1 cellular context compared by ENCODE assay signal in the genomic region with DNA sequence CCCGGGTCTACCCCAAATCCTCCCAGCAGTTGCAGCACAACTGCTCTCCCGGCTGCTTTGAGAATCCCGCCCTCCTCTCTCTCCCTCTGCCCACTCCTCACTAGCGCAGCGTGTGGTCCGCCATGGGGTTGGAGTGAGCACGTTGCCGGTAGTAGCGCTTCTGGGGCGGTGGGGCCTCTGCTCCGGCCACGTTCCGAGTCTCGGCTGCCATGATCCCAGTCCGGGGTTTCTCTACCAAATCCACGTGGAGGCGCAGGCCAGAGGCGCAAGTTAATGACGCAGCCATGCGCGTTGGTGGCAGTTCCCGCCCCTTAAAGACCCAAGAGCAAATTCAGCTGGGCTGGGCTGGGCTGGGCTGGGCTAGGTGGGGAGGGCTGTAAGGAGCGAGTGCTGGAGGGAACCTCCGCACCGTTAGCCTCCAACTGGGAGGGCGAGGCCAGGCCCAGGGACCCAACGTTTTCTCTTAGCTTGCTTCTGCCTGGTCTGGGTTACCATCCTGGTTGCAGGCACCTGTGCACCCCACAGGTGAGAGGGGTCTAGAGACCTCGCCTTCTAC.
TF ChIP-seq lines count a peak whose summit lies in the region.

A gene (minus strand): TSS at position 233 of the 556 bp plus-strand sequence. CDS start 22 bp downstream, at position 211.

TF ChIP-seq in K562, 482 proteins besides CTCF, POLR2A, EP300 and RAD21 (continued from another document and continues in another):
- TF ChIP-seq, protein P1, sequence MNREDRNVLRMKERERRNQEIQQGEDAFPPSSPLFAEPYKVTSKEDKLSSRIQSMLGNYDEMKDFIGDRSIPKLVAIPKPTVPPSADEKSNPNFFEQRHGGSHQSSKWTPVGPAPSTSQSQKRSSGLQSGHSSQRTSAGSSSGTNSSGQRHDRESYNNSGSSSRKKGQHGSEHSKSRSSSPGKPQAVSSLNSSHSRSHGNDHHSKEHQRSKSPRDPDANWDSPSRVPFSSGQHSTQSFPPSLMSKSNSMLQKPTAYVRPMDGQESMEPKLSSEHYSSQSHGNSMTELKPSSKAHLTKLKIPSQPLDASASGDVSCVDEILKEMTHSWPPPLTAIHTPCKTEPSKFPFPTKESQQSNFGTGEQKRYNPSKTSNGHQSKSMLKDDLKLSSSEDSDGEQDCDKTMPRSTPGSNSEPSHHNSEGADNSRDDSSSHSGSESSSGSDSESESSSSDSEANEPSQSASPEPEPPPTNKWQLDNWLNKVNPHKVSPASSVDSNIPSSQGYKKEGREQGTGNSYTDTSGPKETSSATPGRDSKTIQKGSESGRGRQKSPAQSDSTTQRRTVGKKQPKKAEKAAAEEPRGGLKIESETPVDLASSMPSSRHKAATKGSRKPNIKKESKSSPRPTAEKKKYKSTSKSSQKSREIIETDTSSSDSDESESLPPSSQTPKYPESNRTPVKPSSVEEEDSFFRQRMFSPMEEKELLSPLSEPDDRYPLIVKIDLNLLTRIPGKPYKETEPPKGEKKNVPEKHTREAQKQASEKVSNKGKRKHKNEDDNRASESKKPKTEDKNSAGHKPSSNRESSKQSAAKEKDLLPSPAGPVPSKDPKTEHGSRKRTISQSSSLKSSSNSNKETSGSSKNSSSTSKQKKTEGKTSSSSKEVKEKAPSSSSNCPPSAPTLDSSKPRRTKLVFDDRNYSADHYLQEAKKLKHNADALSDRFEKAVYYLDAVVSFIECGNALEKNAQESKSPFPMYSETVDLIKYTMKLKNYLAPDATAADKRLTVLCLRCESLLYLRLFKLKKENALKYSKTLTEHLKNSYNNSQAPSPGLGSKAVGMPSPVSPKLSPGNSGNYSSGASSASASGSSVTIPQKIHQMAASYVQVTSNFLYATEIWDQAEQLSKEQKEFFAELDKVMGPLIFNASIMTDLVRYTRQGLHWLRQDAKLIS (CRISPR knock-in tag; IDR thresholded peaks at IDR 0.05), result peak; percentile 64; the same call in 1 of the 2 replicates
- no peak for TF ChIP-seq ZNF217 (CRISPR knock-in tag; IDR thresholded peaks at IDR 0.05)
- no peak for TF ChIP-seq ZNF143 (CRISPR knock-in tag; IDR thresholded peaks at IDR 0.05)
- TF ChIP-seq, protein P2, sequence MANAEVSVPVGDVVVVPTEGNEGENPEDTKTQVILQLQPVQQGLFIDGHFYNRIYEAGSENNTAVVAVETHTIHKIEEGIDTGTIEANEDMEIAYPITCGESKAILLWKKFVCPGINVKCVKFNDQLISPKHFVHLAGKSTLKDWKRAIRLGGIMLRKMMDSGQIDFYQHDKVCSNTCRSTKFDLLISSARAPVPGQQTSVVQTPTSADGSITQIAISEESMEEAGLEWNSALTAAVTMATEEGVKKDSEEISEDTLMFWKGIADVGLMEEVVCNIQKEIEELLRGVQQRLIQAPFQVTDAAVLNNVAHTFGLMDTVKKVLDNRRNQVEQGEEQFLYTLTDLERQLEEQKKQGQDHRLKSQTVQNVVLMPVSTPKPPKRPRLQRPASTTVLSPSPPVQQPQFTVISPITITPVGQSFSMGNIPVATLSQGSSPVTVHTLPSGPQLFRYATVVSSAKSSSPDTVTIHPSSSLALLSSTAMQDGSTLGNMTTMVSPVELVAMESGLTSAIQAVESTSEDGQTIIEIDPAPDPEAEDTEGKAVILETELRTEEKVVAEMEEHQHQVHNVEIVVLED (CRISPR knock-in tag; IDR thresholded peaks at IDR 0.05), result 0 out of 2 replicates have a peak, but pooled peaks have one; percentile 20
- peak in 1 of 2 experiments; percentile 79; a peak in 2 of 4 replicates for TF ChIP-seq FOXA3 (CRISPR knock-in tag; conservative IDR thresholded peaks at IDR 0.05 in 1 of 2, IDR thresholded peaks at IDR 0.05 in 1 of 2)
- no peak for TF ChIP-seq BRD9 (IDR thresholded peaks at IDR 0.05; ENCODE audit: low read depth, partially characterized antibody)
- peak in 1 of 2 experiments; percentile 73; a peak in 1 of 4 replicates for TF ChIP-seq KDM4B (IDR thresholded peaks at IDR 0.05; ENCODE audit: borderline replicate concordance in 2 of 2, low read depth in 1 of 2)
- TF ChIP-seq, protein P3, sequence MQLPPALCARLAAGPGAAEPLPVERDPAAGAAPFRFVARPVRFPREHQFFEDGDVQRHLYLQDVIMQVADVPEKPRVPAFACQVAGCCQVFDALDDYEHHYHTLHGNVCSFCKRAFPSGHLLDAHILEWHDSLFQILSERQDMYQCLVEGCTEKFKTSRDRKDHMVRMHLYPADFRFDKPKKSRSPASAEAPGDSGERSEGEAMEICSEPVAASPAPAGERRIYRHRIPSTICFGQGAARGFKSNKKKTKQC (CRISPR knock-in tag; IDR thresholded peaks at IDR 0.05), result peak; percentile 93; the same call in 1 of the 2 replicates
- TF ChIP-seq, protein P4, sequence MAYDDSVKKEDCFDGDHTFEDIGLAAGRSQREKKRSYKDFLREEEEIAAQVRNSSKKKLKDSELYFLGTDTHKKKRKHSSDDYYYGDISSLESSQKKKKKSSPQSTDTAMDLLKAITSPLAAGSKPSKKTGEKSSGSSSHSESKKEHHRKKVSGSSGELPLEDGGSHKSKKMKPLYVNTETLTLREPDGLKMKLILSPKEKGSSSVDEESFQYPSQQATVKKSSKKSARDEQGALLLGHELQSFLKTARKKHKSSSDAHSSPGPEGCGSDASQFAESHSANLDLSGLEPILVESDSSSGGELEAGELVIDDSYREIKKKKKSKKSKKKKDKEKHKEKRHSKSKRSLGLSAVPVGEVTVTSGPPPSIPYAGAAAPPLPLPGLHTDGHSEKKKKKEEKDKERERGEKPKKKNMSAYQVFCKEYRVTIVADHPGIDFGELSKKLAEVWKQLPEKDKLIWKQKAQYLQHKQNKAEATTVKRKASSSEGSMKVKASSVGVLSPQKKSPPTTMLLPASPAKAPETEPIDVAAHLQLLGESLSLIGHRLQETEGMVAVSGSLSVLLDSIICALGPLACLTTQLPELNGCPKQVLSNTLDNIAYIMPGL (CRISPR knock-in tag; IDR thresholded peaks at IDR 0.05), result no peak
- TF ChIP-seq ZNF316 (IDR thresholded peaks at IDR 0.05), result 0 out of 2 replicates have a peak, but pooled peaks have one; percentile 14
- no peak; the same call in none of the 2 replicates for TF ChIP-seq ZNF282 (CRISPR knock-in tag; IDR thresholded peaks at IDR 0.05)
- TF ChIP-seq, protein P5, sequence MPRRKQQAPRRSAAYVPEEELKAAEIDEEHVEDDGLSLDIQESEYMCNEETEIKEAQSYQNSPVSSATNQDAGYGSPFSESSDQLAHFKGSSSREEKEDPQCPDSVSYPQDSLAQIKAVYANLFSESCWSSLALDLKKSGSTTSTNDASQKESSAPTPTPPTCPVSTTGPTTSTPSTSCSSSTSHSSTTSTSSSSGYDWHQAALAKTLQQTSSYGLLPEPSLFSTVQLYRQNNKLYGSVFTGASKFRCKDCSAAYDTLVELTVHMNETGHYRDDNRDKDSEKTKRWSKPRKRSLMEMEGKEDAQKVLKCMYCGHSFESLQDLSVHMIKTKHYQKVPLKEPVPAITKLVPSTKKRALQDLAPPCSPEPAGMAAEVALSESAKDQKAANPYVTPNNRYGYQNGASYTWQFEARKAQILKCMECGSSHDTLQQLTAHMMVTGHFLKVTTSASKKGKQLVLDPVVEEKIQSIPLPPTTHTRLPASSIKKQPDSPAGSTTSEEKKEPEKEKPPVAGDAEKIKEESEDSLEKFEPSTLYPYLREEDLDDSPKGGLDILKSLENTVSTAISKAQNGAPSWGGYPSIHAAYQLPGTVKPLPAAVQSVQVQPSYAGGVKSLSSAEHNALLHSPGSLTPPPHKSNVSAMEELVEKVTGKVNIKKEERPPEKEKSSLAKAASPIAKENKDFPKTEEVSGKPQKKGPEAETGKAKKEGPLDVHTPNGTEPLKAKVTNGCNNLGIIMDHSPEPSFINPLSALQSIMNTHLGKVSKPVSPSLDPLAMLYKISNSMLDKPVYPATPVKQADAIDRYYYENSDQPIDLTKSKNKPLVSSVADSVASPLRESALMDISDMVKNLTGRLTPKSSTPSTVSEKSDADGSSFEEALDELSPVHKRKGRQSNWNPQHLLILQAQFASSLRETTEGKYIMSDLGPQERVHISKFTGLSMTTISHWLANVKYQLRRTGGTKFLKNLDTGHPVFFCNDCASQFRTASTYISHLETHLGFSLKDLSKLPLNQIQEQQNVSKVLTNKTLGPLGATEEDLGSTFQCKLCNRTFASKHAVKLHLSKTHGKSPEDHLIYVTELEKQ (CRISPR knock-in tag; IDR thresholded peaks at IDR 0.05), result no peak
- TF ChIP-seq, protein P6, sequence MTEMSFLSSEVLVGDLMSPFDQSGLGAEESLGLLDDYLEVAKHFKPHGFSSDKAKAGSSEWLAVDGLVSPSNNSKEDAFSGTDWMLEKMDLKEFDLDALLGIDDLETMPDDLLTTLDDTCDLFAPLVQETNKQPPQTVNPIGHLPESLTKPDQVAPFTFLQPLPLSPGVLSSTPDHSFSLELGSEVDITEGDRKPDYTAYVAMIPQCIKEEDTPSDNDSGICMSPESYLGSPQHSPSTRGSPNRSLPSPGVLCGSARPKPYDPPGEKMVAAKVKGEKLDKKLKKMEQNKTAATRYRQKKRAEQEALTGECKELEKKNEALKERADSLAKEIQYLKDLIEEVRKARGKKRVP (CRISPR knock-in tag; IDR thresholded peaks at IDR 0.05), result 0 out of 2 replicates have a peak, but pooled peaks have one; percentile 10
- TF ChIP-seq RNF2 (IDR thresholded peaks at IDR 0.05), result peak; percentile 54; the same call in 1 of the 2 replicates
- peak; percentile 97 to 99 for TF ChIP-seq MAZ (CRISPR knock-in tag; conservative IDR thresholded peaks at IDR 0.05 in 1 of 2, IDR thresholded peaks at IDR 0.05 in 1 of 2)
- TF ChIP-seq NFATC3 (IDR thresholded peaks at IDR 0.05), result no peak
- no peak for TF ChIP-seq ELF1 (tag; IDR thresholded peaks at IDR 0.05)
- peak; percentile 62; the same call in 1 of the 2 replicates for TF ChIP-seq MTA3 (IDR thresholded peaks at IDR 0.05; ENCODE audit: borderline replicate concordance)
- no peak for TF ChIP-seq ZNF239 (CRISPR knock-in tag; IDR thresholded peaks at IDR 0.05)
- no peak for TF ChIP-seq ZNF133 (CRISPR knock-in tag; IDR thresholded peaks at IDR 0.05)
- TF ChIP-seq, protein P7, sequence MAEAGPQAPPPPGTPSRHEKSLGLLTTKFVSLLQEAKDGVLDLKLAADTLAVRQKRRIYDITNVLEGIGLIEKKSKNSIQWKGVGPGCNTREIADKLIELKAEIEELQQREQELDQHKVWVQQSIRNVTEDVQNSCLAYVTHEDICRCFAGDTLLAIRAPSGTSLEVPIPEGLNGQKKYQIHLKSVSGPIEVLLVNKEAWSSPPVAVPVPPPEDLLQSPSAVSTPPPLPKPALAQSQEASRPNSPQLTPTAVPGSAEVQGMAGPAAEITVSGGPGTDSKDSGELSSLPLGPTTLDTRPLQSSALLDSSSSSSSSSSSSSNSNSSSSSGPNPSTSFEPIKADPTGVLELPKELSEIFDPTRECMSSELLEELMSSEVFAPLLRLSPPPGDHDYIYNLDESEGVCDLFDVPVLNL (CRISPR knock-in tag; IDR thresholded peaks at IDR 0.05; ENCODE audit: low read depth), result no peak
- TF ChIP-seq TAF7 (tag; IDR thresholded peaks at IDR 0.05), result peak; percentile 94
- TF ChIP-seq, protein P8, sequence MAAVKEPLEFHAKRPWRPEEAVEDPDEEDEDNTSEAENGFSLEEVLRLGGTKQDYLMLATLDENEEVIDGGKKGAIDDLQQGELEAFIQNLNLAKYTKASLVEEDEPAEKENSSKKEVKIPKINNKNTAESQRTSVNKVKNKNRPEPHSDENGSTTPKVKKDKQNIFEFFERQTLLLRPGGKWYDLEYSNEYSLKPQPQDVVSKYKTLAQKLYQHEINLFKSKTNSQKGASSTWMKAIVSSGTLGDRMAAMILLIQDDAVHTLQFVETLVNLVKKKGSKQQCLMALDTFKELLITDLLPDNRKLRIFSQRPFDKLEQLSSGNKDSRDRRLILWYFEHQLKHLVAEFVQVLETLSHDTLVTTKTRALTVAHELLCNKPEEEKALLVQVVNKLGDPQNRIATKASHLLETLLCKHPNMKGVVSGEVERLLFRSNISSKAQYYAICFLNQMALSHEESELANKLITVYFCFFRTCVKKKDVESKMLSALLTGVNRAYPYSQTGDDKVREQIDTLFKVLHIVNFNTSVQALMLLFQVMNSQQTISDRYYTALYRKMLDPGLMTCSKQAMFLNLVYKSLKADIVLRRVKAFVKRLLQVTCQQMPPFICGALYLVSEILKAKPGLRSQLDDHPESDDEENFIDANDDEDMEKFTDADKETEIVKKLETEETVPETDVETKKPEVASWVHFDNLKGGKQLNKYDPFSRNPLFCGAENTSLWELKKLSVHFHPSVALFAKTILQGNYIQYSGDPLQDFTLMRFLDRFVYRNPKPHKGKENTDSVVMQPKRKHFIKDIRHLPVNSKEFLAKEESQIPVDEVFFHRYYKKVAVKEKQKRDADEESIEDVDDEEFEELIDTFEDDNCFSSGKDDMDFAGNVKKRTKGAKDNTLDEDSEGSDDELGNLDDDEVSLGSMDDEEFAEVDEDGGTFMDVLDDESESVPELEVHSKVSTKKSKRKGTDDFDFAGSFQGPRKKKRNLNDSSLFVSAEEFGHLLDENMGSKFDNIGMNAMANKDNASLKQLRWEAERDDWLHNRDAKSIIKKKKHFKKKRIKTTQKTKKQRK (IDR thresholded peaks at IDR 0.05; ENCODE audit: borderline replicate concordance, low read depth, low read length), result no peak
- peak; percentile 87 for TF ChIP-seq ATF1 (CRISPR knock-in tag; IDR thresholded peaks at IDR 0.05)
- TF ChIP-seq ATF1 (tag; IDR thresholded peaks at IDR 0.05), result peak; percentile 99
- TF ChIP-seq ZNF57 (CRISPR knock-in tag; IDR thresholded peaks at IDR 0.05), result no peak
- no peak for TF ChIP-seq ILF3 (IDR thresholded peaks at IDR 0.05; ENCODE audit: borderline replicate concordance)
- peak; percentile 58 for TF ChIP-seq DACH1 (IDR thresholded peaks at IDR 0.05; ENCODE audit: partially characterized antibody)
- TF ChIP-seq, protein P9, sequence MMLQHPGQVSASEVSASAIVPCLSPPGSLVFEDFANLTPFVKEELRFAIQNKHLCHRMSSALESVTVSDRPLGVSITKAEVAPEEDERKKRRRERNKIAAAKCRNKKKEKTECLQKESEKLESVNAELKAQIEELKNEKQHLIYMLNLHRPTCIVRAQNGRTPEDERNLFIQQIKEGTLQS (IDR thresholded peaks at IDR 0.05), result peak; percentile 99; the same call in 1 of the 2 replicates
- TF ChIP-seq, protein P9 (CRISPR knock-in tag; conservative IDR thresholded peaks at IDR 0.05), result peak; percentile 97
- TF ChIP-seq, protein P10, sequence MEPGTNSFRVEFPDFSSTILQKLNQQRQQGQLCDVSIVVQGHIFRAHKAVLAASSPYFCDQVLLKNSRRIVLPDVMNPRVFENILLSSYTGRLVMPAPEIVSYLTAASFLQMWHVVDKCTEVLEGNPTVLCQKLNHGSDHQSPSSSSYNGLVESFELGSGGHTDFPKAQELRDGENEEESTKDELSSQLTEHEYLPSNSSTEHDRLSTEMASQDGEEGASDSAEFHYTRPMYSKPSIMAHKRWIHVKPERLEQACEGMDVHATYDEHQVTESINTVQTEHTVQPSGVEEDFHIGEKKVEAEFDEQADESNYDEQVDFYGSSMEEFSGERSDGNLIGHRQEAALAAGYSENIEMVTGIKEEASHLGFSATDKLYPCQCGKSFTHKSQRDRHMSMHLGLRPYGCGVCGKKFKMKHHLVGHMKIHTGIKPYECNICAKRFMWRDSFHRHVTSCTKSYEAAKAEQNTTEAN (CRISPR knock-in tag; IDR thresholded peaks at IDR 0.05), result no peak
- TF ChIP-seq MCM7 (IDR thresholded peaks at IDR 0.05), result no peak
- no peak; a peak in 1 of 4 replicates for TF ChIP-seq ARNT (IDR thresholded peaks at IDR 0.05)
